ENCODE assay signal across 17 cellular contexts in genomic region chr2:124283090-124283489, GRCh38.
DNase-seq lines count a peak whose midpoint lies in the region; TF ChIP-seq lines count a peak whose summit lies in the region.
"Had no signal": no experiment of that assay in that cellular context is flagged by ENCODE, and none has a peak within 500 bp of the region (broad histone marks: within the 10 kb centered on the region; RNA-seq: fewer than 3 reads in every experiment).

No MANE protein-coding gene starts in this region.

- no peak overlapping the region for H3K27ac ChIP-seq in hepatocyte
- no peak overlapping the region for H3K27ac ChIP-seq in transverse colon

- H3K36me3 Mint-ChIP-seq in type B pancreatic cell, result no peaks in the 10 kb centered on the region

- no peaks in the 10 kb centered on the region for H4K20me1 ChIP-seq in hepatocyte (ENCODE audit: insufficient read depth, poor library complexity, severe bottlenecking)

- H3K4me1 ChIP-seq in hepatocyte (ENCODE audit: insufficient read depth), result no peaks in the 10 kb centered on the region
- H3K4me1 ChIP-seq in transverse colon, result no peaks in the 10 kb centered on the region

- H2AFZ ChIP-seq in hepatocyte, result no peak overlapping the region

- no peak overlapping the region for H3K4me3 ChIP-seq in hepatocyte
- no peak overlapping the region for H3K4me3 ChIP-seq in transverse colon

- TF ChIP-seq POLR2A in transverse colon (IDR thresholded peaks at IDR 0.05), result no peak

- TF ChIP-seq CTCF in hepatocyte (IDR thresholded peaks at IDR 0.05; ENCODE audit: poor library complexity) (no peak), transverse colon (IDR thresholded peaks at IDR 0.05) (no peak), type B pancreatic cell (conservative IDR thresholded peaks at IDR 0.05) (no peak)

- TF ChIP-seq EP300 in transverse colon (IDR thresholded peaks at IDR 0.05; ENCODE audit: low read depth), result no peak

- H3K9me3 ChIP-seq in hepatocyte (ENCODE audit: low read depth) (no peaks in the 10 kb centered on the region), transverse colon (no peaks in the 10 kb centered on the region)

- H3K9me3 Mint-ChIP-seq in type B pancreatic cell, result peaks cover 5% of the 10 kb centered on the region
- H3K9me3 Mint-ChIP-seq: activated T-cell treated with anti-CD3 and anti-CD28 coated beads, Interleukin-2, amount 50 U/mL, for 24 hours had no signal

- no peak overlapping the region for H3K27ac Mint-ChIP-seq in type B pancreatic cell
- H3K27ac Mint-ChIP-seq: activated T-cell treated with anti-CD3 and anti-CD28 coated beads, Interleukin-2, amount 50 U/mL, for 24 hours; effector memory CD8-positive, alpha-beta T cell had no signal

- H3K27me3 ChIP-seq in hepatocyte (no peaks in the 10 kb centered on the region), transverse colon (no peaks in the 10 kb centered on the region)

- no peak overlapping the region for H3K4me2 ChIP-seq in hepatocyte

- no peaks in the 10 kb centered on the region for H3K79me2 ChIP-seq in hepatocyte

- peaks cover 5% of the 10 kb centered on the region for H3K4me1 Mint-ChIP-seq in type B pancreatic cell (ENCODE audit: unreplicated experiment)

- peak; percentile 72 for DNase-seq in DMS53 (lab: John Stamatoyannopoulos, UW)
- peak; percentile 0 for DNase-seq in NCI-H128 (lab: John Stamatoyannopoulos, UW; ENCODE audit: unreplicated experiment)
- peak; percentile 43 to 70 for DNase-seq in SHP77 (lab: John Stamatoyannopoulos, UW)
- DNase-seq in hepatocyte (ENCODE audit: low spot score), result peak; percentile 42
- no peak for DNase-seq in activated naive CD4-positive, alpha-beta T cell treated with Interleukin-2 at 50 U/mL for 16 hours
- DNase-seq in transverse colon, result no peak
- no peak for DNase-seq in NCI-H1436 (lab: John Stamatoyannopoulos, UW)
- no peak for DNase-seq in type B pancreatic cell (ENCODE audit: extremely low spot score, unreplicated experiment)
- DNase-seq: activated T-cell treated with anti-CD3 and anti-CD28 coated beads, Interleukin-2, amount 50 U/mL, for 24 hours; AML-193; aorta; effector memory CD8-positive, alpha-beta T cell; GDM1; KG1; NCI-H526 treated with DMSO at 0.1 percent for 48 hours; posterior cingulate gyrus; stimulated activated naive CD4-positive, alpha-beta T cell had no signal

- no peaks in the 10 kb centered on the region for H3K27me3 Mint-ChIP-seq in type B pancreatic cell
- H3K27me3 Mint-ChIP-seq: activated T-cell treated with anti-CD3 and anti-CD28 coated beads, Interleukin-2, amount 50 U/mL, for 24 hours; effector memory CD8-positive, alpha-beta T cell had no signal

- intact Hi-C loops in transverse colon (cut with DNase I; ENCODE audit: low total_unique reads), result no loop called here

- H3K4me3 Mint-ChIP-seq in type B pancreatic cell, result no peak overlapping the region
- H3K4me3 Mint-ChIP-seq: activated T-cell treated with anti-CD3 and anti-CD28 coated beads, Interleukin-2, amount 50 U/mL, for 24 hours; effector memory CD8-positive, alpha-beta T cell had no signal

- H3K36me3 ChIP-seq in hepatocyte (replicated peaks; ENCODE audit: insufficient read depth, low read depth) (no peaks in the 10 kb centered on the region), transverse colon (no peaks in the 10 kb centered on the region)

- in situ Hi-C loops in transverse colon (cut with MboI; ENCODE audit: low pct_ligation_motif_present in 1 of 4, low pct_unique_long_range_greater_than_20kb in 1 of 4, low sequenced_read_pairs in 3 of 4), result no loop called here

- H3K9me2 ChIP-seq in hepatocyte (replicated peaks; ENCODE audit: insufficient read depth), result no peaks in the 10 kb centered on the region

Comparison
In these comparisons a context has a peak if more than half of its experiments do, and no peak if none do; other contexts are left out.
1. DNase-seq: peak in DMS53 (single experiment), NCI-H128 (single experiment), SHP77 (2 of 2) and hepatocyte (single experiment); none in activated naive CD4-positive, alpha-beta T cell treated with Interleukin-2 at 50 U/mL for 16 hours (single experiment), transverse colon (single experiment), NCI-H1436 (single experiment) and type B pancreatic cell (single experiment).